In the genomic region with DNA sequence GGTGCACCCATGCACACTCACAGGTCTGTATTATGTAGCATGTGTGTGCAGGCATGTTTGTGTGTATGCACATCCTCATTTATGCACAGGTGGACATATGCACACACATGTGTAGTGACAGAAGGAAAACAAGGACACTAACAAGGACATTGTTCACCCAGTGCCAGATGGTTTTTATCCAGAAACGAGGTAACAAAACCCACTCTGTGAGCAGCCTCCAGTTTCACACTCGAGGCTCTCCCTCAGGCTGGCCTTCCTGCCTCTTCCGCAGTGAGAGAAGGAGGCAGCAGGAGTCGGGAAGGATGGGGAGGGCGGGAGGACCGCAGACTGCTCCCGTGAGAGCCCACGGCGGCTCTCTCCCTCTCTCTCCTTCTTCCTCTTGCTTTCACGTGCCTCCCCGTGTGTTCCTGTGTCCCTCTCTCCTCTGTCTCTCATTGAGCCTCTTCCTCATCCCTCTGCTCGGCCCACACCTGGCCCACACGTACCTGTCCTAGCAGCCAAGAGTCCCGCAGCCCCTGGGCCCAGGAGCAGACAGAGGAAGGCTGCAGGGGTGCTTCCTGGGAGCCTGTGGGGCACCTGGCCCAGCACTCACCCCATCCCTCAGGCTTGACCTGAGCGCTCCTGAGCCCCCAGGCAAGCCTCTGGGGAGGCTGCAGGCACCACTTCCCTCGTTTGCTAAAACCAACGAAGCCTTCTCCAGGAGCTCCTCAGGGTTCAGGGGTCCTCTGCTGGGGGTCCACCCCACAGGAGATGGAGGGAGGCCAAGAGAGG, we compare ENCODE assay signal across 15 cellular contexts. TPM values are rescaled to one million over a fixed set of nuclear protein-coding genes. Genes with fewer than 3 reads are reported as not detected.
DNase-seq lines count a peak whose midpoint lies in the region; ATAC-seq and TF ChIP-seq lines count a peak whose summit lies in the region.
"Had no signal": no experiment of that assay in that cellular context is flagged by ENCODE, and none has a peak within 500 bp of the region (broad histone marks: within the 10 kb centered on the region; RNA-seq: fewer than 3 reads in every experiment).

No MANE protein-coding gene starts in this region.

- no peak overlapping the region for H3K4me3 Mint-ChIP-seq in activated CD4-positive, alpha-beta T cell treated with anti-CD3 and anti-CD28 coated beads for 36 hours
- H3K4me3 Mint-ChIP-seq in CD8-positive, alpha-beta memory T cell, result peak overlapping the region; percentile 26 to 67 (median 50)
- H3K4me3 Mint-ChIP-seq in activated naive CD8-positive, alpha-beta T cell, result peak overlapping the region; percentile 56

- H4K8ac ChIP-seq in mesenchymal stem cell (ENCODE audit: low read length), result peak overlapping the region; percentile 39

- H3K4me2 ChIP-seq in mesenchymal stem cell (ENCODE audit: low read length, poor library complexity, severe bottlenecking), result no peak overlapping the region
- H3K4me2 ChIP-seq: A549 had no signal

- H3K27me3 ChIP-seq in CD8-positive, alpha-beta memory T cell (ENCODE audit: insufficient read depth, low read length, poor library complexity, severe bottlenecking), result no peaks in the 10 kb centered on the region
- H3K27me3 ChIP-seq in mesenchymal stem cell (ENCODE audit: control insufficient read depth in 1 of 2, insufficient read depth in 1 of 2, low read length in 2 of 2), result peaks cover 17 to 41% of the 10 kb centered on the region in 2 experiments
- H3K27me3 ChIP-seq: vagina had no signal

- peak overlapping the region; percentile 40 for H4K91ac ChIP-seq in mesenchymal stem cell (ENCODE audit: low read length)

- H2AFZ ChIP-seq in mesenchymal stem cell (ENCODE audit: low read depth, low read length), result no peak overlapping the region

- no peaks in the 10 kb centered on the region for H3K9me3 ChIP-seq in CD8-positive, alpha-beta memory T cell (ENCODE audit: low read length)
- peaks cover 7% of the 10 kb centered on the region for H3K9me3 ChIP-seq in mesenchymal stem cell (ENCODE audit: control insufficient read depth, low read length)
- H3K9me3 ChIP-seq: psoas muscle, vagina had no signal

- no peak overlapping the region for H3K9ac ChIP-seq in mesenchymal stem cell (ENCODE audit: low read length)

- peaks cover 81% of the 10 kb centered on the region for H3K4me1 ChIP-seq in CD8-positive, alpha-beta memory T cell (ENCODE audit: insufficient read depth, low read length)
- peaks cover 6% of the 10 kb centered on the region for H3K4me1 ChIP-seq in mesenchymal stem cell (ENCODE audit: control insufficient read depth, insufficient read depth, low read depth, low read length)
- H3K4me1 ChIP-seq: psoas muscle, vagina had no signal

- no peak overlapping the region for H2BK120ac ChIP-seq in mesenchymal stem cell (ENCODE audit: low read depth, low read length)

- in situ Hi-C loops in GM13977 (cut with MboI; ENCODE audit: low pct_unique_long_range_greater_than_20kb, low sequenced_read_pairs, unreplicated experiment), result no loop called here

- H3K36me3 ChIP-seq in CD8-positive, alpha-beta memory T cell (ENCODE audit: insufficient read depth, low read length), result peaks cover 55% of the 10 kb centered on the region
- no peaks in the 10 kb centered on the region for H3K36me3 ChIP-seq in mesenchymal stem cell (ENCODE audit: control insufficient read depth in 1 of 2, insufficient read depth in 2 of 2, low read depth in 1 of 2, low read length in 2 of 2)
- H3K36me3 ChIP-seq: vagina had no signal

- H3K14ac ChIP-seq in mesenchymal stem cell (ENCODE audit: low read length in 2 of 2), result no peak overlapping the region

- DNase-seq in activated CD4-positive, alpha-beta T cell treated with anti-CD3 and anti-CD28 coated beads for 36 hours, result no peak
- no peak for DNase-seq in activated CD4-positive, alpha-beta T cell treated with anti-CD3 and anti-CD28 coated beads for 1 hour
- DNase-seq in CD8-positive, alpha-beta memory T cell, result peak in 1 of 5 donors; percentile 21
- DNase-seq in mesenchymal stem cell, result no peak
- DNase-seq in DMS153 (lab: John Stamatoyannopoulos, UW), result no peak
- no peak for DNase-seq in GM13977 (ENCODE audit: low spot score)
- DNase-seq: NCI-H1436 treated with DMSO at 0.1 percent for 48 hours, NCI-H345 had no signal

- CTCF ChIA-PET in activated CD4-positive, alpha-beta T cell treated with anti-CD3 and anti-CD28 coated beads for 36 hours (lab: Charles Lee), result interaction anchor here (0.7 to 2.5 kb wide), 3 partner anchors 26 to 149 kb away, joined by 3 to 8 read pairs (median 4); no protein-coding TSS in a partner anchor
- CTCF ChIA-PET in CD8-positive, alpha-beta memory T cell (lab: Charles Lee), result no interaction called here

- H3K27ac ChIP-seq in CD8-positive, alpha-beta memory T cell (ENCODE audit: low read depth, low read length), result no peak overlapping the region
- H3K27ac ChIP-seq in mesenchymal stem cell (ENCODE audit: low read length, poor library complexity, severe bottlenecking), result no peak overlapping the region
- H3K27ac ChIP-seq: A549, coronary artery, epithelial cell of prostate, psoas muscle, vagina had no signal

- TF ChIP-seq CTCF in GM13977 (IDR thresholded peaks at IDR 0.05; ENCODE audit: extremely low read depth, insufficient read depth, missing control alignments), result no peak

- H3K18ac ChIP-seq in mesenchymal stem cell (ENCODE audit: low read depth in 1 of 2, low read length in 2 of 2), result no peak overlapping the region

- POLR2A ChIA-PET in activated CD4-positive, alpha-beta T cell treated with anti-CD3 and anti-CD28 coated beads for 36 hours (lab: Charles Lee), result no interaction called here
- POLR2A ChIA-PET in CD8-positive, alpha-beta memory T cell (lab: Charles Lee), result interaction anchor here (1.0 kb wide), 1 partner anchor 13 kb away, joined by 4 read pairs; a partner anchor contains a TSS

- no peak for ATAC-seq in activated CD4-positive, alpha-beta T cell treated with anti-CD3 and anti-CD28 coated beads for 36 hours
- ATAC-seq in HG03460 (IDR thresholded peaks at IDR 0.05; ENCODE audit: unreplicated experiment), result no peak
- ATAC-seq: A549 had no signal

- peaks cover 73% of the 10 kb centered on the region for H3K4me1 Mint-ChIP-seq in activated CD4-positive, alpha-beta T cell treated with anti-CD3 and anti-CD28 coated beads for 36 hours
- peaks cover 64 to 89% (median 75%) of the 10 kb centered on the region in 3 donors for H3K4me1 Mint-ChIP-seq in CD8-positive, alpha-beta memory T cell
- peaks cover 89% of the 10 kb centered on the region for H3K4me1 Mint-ChIP-seq in activated naive CD8-positive, alpha-beta T cell (ENCODE audit: low read depth)

- H2BK15ac ChIP-seq in mesenchymal stem cell (ENCODE audit: low read depth, poor library complexity, severe bottlenecking), result no peak overlapping the region

- H3K4me3 ChIP-seq in CD8-positive, alpha-beta memory T cell (ENCODE audit: low read length), result no peak overlapping the region
- no peak overlapping the region for H3K4me3 ChIP-seq in mesenchymal stem cell (ENCODE audit: insufficient read depth in 1 of 2, low read depth in 1 of 2, low read length in 2 of 2)
- H3K4me3 ChIP-seq: A549, coronary artery, psoas muscle, vagina had no signal

- H3K27ac Mint-ChIP-seq in activated CD4-positive, alpha-beta T cell treated with anti-CD3 and anti-CD28 coated beads for 36 hours, result peak overlapping the region; percentile 45
- H3K27ac Mint-ChIP-seq in CD8-positive, alpha-beta memory T cell, result peak overlapping the region in 7 of 8 donors; percentile 6 to 97 (median 88)
- H3K27ac Mint-ChIP-seq in activated naive CD8-positive, alpha-beta T cell, result peak overlapping the region; percentile 98

- intact Hi-C loops in activated CD4-positive, alpha-beta T cell treated with anti-CD3 and anti-CD28 coated beads for 36 hours (cut with DNase I, micrococcal nuclease), result no loop called here

- H3K9me3 Mint-ChIP-seq in activated CD4-positive, alpha-beta T cell treated with anti-CD3 and anti-CD28 coated beads for 36 hours (ENCODE audit: low read depth), result no peaks in the 10 kb centered on the region
- H3K9me3 Mint-ChIP-seq in CD8-positive, alpha-beta memory T cell, result peaks cover 0 to 3% (median 0%) of the 10 kb centered on the region in 5 donors
- no peaks in the 10 kb centered on the region for H3K9me3 Mint-ChIP-seq in activated naive CD8-positive, alpha-beta T cell (ENCODE audit: low read depth)

- H3K4ac ChIP-seq in mesenchymal stem cell (ENCODE audit: low read depth in 1 of 2, low read length in 2 of 2), result no peak overlapping the region

- no peak overlapping the region for H3K23ac ChIP-seq in mesenchymal stem cell (ENCODE audit: low read length in 2 of 2)

- no peak overlapping the region for H2AK5ac ChIP-seq in mesenchymal stem cell (ENCODE audit: low read length, severe bottlenecking)

- WGBS in mesenchymal stem cell, result 80% methylated on average over 17 of the region's 17 CpGs

- H2BK12ac ChIP-seq in mesenchymal stem cell (ENCODE audit: low read length in 2 of 2), result no peak overlapping the region

- H3K27me3 Mint-ChIP-seq in activated CD4-positive, alpha-beta T cell treated with anti-CD3 and anti-CD28 coated beads for 36 hours, result no peaks in the 10 kb centered on the region
- peaks cover 0 to 7% of the 10 kb centered on the region in 2 donors for H3K27me3 Mint-ChIP-seq in CD8-positive, alpha-beta memory T cell
- H3K27me3 Mint-ChIP-seq in activated naive CD8-positive, alpha-beta T cell, result no peaks in the 10 kb centered on the region

- H3K36me3 Mint-ChIP-seq in activated CD4-positive, alpha-beta T cell treated with anti-CD3 and anti-CD28 coated beads for 36 hours (ENCODE audit: low read depth), result peaks cover 57% of the 10 kb centered on the region
- peaks cover 9 to 90% (median 12%) of the 10 kb centered on the region in 3 donors for H3K36me3 Mint-ChIP-seq in CD8-positive, alpha-beta memory T cell
- H3K36me3 Mint-ChIP-seq in activated naive CD8-positive, alpha-beta T cell, result peaks cover 5% of the 10 kb centered on the region

- no peaks in the 10 kb centered on the region for H3K79me1 ChIP-seq in mesenchymal stem cell (replicated peaks; ENCODE audit: low read length, poor library complexity, severe bottlenecking)

- H2BK5ac ChIP-seq in mesenchymal stem cell (ENCODE audit: low read depth, low read length, poor library complexity, severe bottlenecking), result no peak overlapping the region

RNA-seq across cellular contexts. Expression of a gene that starts 13.8 kb away (rescaled TPM):
- 100 to 1,000 TPM; 158 to 165 TPM for total RNA-seq in activated CD4-positive, alpha-beta T cell treated with anti-CD3 and anti-CD28 coated beads for 36 hours
- 10 to 100 TPM; 63.0 to 69.2 TPM for total RNA-seq in CD8-positive, alpha-beta memory T cell
- polyA plus RNA-seq in CD8-positive, alpha-beta memory T cell, result 202 TPM
- 0.22 TPM for polyA plus RNA-seq in mesenchymal stem cell (2013, experiment 1 of 2)
- polyA plus RNA-seq in mesenchymal stem cell (2013, experiment 2 of 2), result 0.30 TPM

Comparison
In these comparisons a context has a peak if more than half of its experiments do, and no peak if none do; other contexts are left out.
1. H3K27ac Mint-ChIP-seq: peak in every context shown above with its lines; median percentile 98 in activated naive CD8-positive, alpha-beta T cell; 88 in CD8-positive, alpha-beta memory T cell; 45 in activated CD4-positive, alpha-beta T cell treated with anti-CD3 and anti-CD28 coated beads for 36 hours.